Comparison of ENCODE assay signal across 1 cellular context in the genomic region with DNA sequence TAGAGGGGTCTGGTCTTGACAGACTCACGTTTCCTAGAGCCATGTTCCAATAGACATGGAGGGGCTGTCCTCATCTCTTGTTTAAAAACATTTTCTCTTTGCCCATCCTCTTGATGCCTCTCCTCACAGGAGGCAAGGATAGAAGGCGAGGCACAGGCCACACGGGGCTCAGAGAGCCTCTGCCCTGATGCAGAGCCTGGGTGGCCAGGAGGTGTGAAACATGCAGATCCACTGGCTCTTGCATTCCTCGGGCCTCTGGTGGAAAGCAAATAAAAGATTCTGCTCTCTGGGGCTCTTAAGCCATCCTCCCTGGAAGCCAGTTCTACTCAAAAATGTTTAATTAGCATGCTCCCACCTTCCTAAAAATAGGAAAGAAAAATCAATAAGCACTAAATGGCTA.
TF ChIP-seq lines count a peak whose summit lies in the region.

No MANE protein-coding gene starts in this region.

TF ChIP-seq in GM23338, 12 proteins besides CTCF, POLR2A, EP300 and RAD21:
- TF ChIP-seq, protein P1, sequence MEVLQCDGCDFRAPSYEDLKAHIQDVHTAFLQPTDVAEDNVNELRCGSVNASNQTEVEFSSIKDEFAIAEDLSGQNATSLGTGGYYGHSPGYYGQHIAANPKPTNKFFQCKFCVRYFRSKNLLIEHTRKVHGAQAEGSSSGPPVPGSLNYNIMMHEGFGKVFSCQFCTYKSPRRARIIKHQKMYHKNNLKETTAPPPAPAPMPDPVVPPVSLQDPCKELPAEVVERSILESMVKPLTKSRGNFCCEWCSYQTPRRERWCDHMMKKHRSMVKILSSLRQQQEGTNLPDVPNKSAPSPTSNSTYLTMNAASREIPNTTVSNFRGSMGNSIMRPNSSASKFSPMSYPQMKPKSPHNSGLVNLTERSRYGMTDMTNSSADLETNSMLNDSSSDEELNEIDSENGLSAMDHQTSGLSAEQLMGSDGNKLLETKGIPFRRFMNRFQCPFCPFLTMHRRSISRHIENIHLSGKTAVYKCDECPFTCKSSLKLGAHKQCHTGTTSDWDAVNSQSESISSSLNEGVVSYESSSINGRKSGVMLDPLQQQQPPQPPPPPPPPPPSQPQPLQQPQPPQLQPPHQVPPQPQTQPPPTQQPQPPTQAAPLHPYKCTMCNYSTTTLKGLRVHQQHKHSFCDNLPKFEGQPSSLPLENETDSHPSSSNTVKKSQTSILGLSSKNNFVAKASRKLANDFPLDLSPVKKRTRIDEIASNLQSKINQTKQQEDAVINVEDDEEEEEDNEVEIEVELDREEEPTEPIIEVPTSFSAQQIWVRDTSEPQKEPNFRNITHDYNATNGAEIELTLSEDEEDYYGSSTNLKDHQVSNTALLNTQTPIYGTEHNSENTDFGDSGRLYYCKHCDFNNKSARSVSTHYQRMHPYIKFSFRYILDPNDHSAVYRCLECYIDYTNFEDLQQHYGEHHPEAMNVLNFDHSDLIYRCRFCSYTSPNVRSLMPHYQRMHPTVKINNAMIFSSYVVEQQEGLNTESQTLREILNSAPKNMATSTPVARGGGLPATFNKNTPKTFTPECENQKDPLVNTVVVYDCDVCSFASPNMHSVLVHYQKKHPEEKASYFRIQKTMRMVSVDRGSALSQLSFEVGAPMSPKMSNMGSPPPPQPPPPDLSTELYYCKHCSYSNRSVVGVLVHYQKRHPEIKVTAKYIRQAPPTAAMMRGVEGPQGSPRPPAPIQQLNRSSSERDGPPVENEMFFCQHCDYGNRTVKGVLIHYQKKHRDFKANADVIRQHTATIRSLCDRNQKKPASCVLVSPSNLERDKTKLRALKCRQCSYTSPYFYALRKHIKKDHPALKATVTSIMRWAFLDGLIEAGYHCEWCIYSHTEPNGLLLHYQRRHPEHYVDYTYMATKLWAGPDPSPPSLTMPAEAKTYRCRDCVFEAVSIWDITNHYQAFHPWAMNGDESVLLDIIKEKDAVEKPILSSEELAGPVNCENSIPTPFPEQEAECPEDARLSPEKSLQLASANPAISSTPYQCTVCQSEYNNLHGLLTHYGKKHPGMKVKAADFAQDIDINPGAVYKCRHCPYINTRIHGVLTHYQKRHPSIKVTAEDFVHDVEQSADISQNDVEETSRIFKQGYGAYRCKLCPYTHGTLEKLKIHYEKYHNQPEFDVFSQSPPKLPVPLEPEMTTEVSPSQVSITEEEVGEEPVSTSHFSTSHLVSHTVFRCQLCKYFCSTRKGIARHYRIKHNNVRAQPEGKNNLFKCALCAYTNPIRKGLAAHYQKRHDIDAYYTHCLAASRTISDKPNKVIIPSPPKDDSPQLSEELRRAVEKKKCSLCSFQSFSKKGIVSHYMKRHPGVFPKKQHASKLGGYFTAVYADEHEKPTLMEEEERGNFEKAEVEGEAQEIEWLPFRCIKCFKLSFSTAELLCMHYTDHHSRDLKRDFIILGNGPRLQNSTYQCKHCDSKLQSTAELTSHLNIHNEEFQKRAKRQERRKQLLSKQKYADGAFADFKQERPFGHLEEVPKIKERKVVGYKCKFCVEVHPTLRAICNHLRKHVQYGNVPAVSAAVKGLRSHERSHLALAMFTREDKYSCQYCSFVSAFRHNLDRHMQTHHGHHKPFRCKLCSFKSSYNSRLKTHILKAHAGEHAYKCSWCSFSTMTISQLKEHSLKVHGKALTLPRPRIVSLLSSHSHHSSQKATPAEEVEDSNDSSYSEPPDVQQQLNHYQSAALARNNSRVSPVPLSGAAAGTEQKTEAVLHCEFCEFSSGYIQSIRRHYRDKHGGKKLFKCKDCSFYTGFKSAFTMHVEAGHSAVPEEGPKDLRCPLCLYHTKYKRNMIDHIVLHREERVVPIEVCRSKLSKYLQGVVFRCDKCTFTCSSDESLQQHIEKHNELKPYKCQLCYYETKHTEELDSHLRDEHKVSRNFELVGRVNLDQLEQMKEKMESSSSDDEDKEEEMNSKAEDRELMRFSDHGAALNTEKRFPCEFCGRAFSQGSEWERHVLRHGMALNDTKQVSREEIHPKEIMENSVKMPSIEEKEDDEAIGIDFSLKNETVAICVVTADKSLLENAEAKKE (CRISPR knock-in tag; IDR thresholded peaks at IDR 0.05): no peak
- TF ChIP-seq, protein P2, sequence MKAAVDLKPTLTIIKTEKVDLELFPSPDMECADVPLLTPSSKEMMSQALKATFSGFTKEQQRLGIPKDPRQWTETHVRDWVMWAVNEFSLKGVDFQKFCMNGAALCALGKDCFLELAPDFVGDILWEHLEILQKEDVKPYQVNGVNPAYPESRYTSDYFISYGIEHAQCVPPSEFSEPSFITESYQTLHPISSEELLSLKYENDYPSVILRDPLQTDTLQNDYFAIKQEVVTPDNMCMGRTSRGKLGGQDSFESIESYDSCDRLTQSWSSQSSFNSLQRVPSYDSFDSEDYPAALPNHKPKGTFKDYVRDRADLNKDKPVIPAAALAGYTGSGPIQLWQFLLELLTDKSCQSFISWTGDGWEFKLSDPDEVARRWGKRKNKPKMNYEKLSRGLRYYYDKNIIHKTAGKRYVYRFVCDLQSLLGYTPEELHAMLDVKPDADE (IDR thresholded peaks at IDR 0.05): no peak
- TF ChIP-seq JUNB (IDR thresholded peaks at IDR 0.05; ENCODE audit: unreplicated experiment) (no peak), ZNF331 (CRISPR knock-in tag; IDR thresholded peaks at IDR 0.05; ENCODE audit: low read depth) (no peak), EZH2phosphoT487 (IDR thresholded peaks at IDR 0.05; ENCODE audit: unreplicated experiment) (no peak), CREB1 (CRISPR knock-in tag; IDR thresholded peaks at IDR 0.05; ENCODE audit: low read depth) (no peak), EZH2 (IDR thresholded peaks at IDR 0.05; ENCODE audit: low read depth, unreplicated experiment) (no peak), POLR2AphosphoS5 (IDR thresholded peaks at IDR 0.05; ENCODE audit: low read depth) (no peak), STAT1 (IDR thresholded peaks at IDR 0.05; ENCODE audit: unreplicated experiment) (no peak), ZNF114 (CRISPR knock-in tag; IDR thresholded peaks at IDR 0.05) (no peak), NANOG (IDR thresholded peaks at IDR 0.05; ENCODE audit: borderline replicate concordance) (no peak)
- TF ChIP-seq, protein P3, sequence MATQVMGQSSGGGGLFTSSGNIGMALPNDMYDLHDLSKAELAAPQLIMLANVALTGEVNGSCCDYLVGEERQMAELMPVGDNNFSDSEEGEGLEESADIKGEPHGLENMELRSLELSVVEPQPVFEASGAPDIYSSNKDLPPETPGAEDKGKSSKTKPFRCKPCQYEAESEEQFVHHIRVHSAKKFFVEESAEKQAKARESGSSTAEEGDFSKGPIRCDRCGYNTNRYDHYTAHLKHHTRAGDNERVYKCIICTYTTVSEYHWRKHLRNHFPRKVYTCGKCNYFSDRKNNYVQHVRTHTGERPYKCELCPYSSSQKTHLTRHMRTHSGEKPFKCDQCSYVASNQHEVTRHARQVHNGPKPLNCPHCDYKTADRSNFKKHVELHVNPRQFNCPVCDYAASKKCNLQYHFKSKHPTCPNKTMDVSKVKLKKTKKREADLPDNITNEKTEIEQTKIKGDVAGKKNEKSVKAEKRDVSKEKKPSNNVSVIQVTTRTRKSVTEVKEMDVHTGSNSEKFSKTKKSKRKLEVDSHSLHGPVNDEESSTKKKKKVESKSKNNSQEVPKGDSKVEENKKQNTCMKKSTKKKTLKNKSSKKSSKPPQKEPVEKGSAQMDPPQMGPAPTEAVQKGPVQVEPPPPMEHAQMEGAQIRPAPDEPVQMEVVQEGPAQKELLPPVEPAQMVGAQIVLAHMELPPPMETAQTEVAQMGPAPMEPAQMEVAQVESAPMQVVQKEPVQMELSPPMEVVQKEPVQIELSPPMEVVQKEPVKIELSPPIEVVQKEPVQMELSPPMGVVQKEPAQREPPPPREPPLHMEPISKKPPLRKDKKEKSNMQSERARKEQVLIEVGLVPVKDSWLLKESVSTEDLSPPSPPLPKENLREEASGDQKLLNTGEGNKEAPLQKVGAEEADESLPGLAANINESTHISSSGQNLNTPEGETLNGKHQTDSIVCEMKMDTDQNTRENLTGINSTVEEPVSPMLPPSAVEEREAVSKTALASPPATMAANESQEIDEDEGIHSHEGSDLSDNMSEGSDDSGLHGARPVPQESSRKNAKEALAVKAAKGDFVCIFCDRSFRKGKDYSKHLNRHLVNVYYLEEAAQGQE (IDR thresholded peaks at IDR 0.05; ENCODE audit: unreplicated experiment): no peak
